In the genomic region with DNA sequence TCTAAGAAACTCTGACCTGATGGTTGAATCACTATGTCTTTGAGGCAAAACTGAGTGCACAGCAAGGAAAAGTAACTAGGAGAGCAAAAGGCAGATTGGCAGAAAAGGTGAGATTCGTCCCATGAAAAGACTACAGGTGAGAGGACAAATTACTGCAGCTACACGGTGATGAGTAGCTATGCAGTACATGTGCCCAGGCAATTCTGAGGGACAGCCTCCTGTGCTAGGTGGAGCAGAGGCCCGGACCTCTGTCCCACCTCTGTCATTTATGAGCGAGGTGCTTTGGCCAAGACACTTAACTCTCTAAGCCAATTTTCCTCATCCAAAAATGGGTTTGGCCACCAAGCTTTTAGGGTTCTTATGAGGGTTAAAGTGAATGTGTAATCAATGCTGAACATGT, we compare ENCODE assay signal across 21 cellular contexts. TPM values are rescaled to one million over a fixed set of nuclear protein-coding genes. Genes with fewer than 3 reads are reported as not detected.
DNase-seq lines count a peak whose midpoint lies in the region; ATAC-seq, FAIRE-seq and TF ChIP-seq lines count a peak whose summit lies in the region.
"Had no signal": no experiment of that assay in that cellular context is flagged by ENCODE, and none has a peak within 500 bp of the region (broad histone marks: within the 10 kb centered on the region; RNA-seq: fewer than 3 reads in every experiment).

No MANE protein-coding gene starts in this region.

- in situ Hi-C loops in HepG2 (cut with HindIII; ENCODE audit: extremely low pct_ligation_motif_present, low pct_unique_long_range_greater_than_20kb), result no loop called here

- H3K4me1 Mint-ChIP-seq in activated CD8-positive, alpha-beta T cell treated with anti-CD3 and anti-CD28 coated beads for 36 hours (ENCODE audit: low read depth), result no peaks in the 10 kb centered on the region

- H3K36me3 Mint-ChIP-seq in activated CD8-positive, alpha-beta T cell treated with anti-CD3 and anti-CD28 coated beads for 36 hours (ENCODE audit: low read depth), result no peaks in the 10 kb centered on the region

- no peak overlapping the region for H3K27ac Mint-ChIP-seq in activated CD8-positive, alpha-beta T cell treated with anti-CD3 and anti-CD28 coated beads for 36 hours
- H3K27ac Mint-ChIP-seq: CD4-positive, alpha-beta T cell had no signal

- WGBS in right cardiac atrium, result 89% methylated on average over 4 of the region's 4 CpGs
- 75% methylated on average over 4 of the region's 4 CpGs for WGBS in HepG2 (ENCODE audit: low lambda C conversion rate)
- 67 to 85% methylated on average over 4 of the region's 4 CpGs for WGBS in testis, 2 donors

- TF ChIP-seq RAD21 in HepG2 (CRISPR knock-in tag; IDR thresholded peaks at IDR 0.05), result no peak

- TF ChIP-seq EP300 in HepG2 (IDR thresholded peaks at IDR 0.05; ENCODE audit: low read depth in 2 of 2, low read length in 2 of 2) (no peak), HepG2 (CRISPR knock-in tag; IDR thresholded peaks at IDR 0.05; ENCODE audit: borderline replicate concordance) (no peak)

- peak; percentile 35 for ATAC-seq in left ventricle myocardium superior
- ATAC-seq in right cardiac atrium, result no peak
- 0 out of 3 replicates have a peak, but pooled peaks have one; percentile 31 for ATAC-seq in HepG2
- no peak for ATAC-seq in activated CD8-positive, alpha-beta T cell treated with anti-CD3 and anti-CD28 coated beads for 36 hours
- ATAC-seq in HG03175 (IDR thresholded peaks at IDR 0.05; ENCODE audit: unreplicated experiment), result no peak

- TF ChIP-seq POLR2A in HepG2 (IDR thresholded peaks at IDR 0.05; ENCODE audit: insufficient read depth in 1 of 2, low read depth in 2 of 2, low read length in 2 of 2) (no peak), testis (IDR thresholded peaks at IDR 0.05) (no peak)

- BruUV-seq in HepG2 (replicated peaks; lab: Mats Ljungman, UMichigan), result no TSS peak

- no peaks in the 10 kb centered on the region for H3K9me3 Mint-ChIP-seq in activated CD8-positive, alpha-beta T cell treated with anti-CD3 and anti-CD28 coated beads for 36 hours
- H3K9me3 Mint-ChIP-seq: CD4-positive, alpha-beta T cell; H9 had no signal

- H3K4me1 ChIP-seq in right cardiac atrium (ENCODE audit: control insufficient read depth, insufficient read depth, low read length) (no peaks in the 10 kb centered on the region), HepG2 (ENCODE audit: insufficient read depth, low read length) (no peaks in the 10 kb centered on the region), testis (peaks cover 34% of the 10 kb centered on the region)

- no peaks in the 10 kb centered on the region for H3K36me3 ChIP-seq in HepG2 (replicated peaks in 1 of 2; ENCODE audit: control insufficient read depth in 1 of 2, insufficient read depth in 2 of 2, low read length in 2 of 2)
- H3K36me3 ChIP-seq in testis (ENCODE audit: low read depth, missing control alignments), result no peaks in the 10 kb centered on the region

- no peaks in the 10 kb centered on the region for H3K79me2 ChIP-seq in HepG2 (ENCODE audit: insufficient read depth, low read length)

- H3K4me2 ChIP-seq in HepG2 (ENCODE audit: low read depth, low read length), result no peak overlapping the region

- no peak overlapping the region for H2AFZ ChIP-seq in HepG2 (ENCODE audit: low read length)

- no peak for FAIRE-seq in HepG2 (lab: Jason Lieb, UNC)
- FAIRE-seq: A549, D721Med, H1 had no signal

- POLR2A ChIA-PET in HepG2 (lab: Yijun Ruan, JAX), result no interaction called here
- POLR2A ChIA-PET in activated CD8-positive, alpha-beta T cell treated with anti-CD3 and anti-CD28 coated beads for 36 hours (lab: Charles Lee), result interaction anchor here (0.7 kb wide), 1 partner anchor 45 kb away, joined by 3 read pairs; no protein-coding TSS in a partner anchor

- no peak for TF ChIP-seq CTCF in HepG2 (CRISPR knock-in tag; IDR thresholded peaks at IDR 0.05)
- TF ChIP-seq CTCF in testis (IDR thresholded peaks at IDR 0.05), result no peak
- no peak for TF ChIP-seq CTCF in activated CD8-positive, alpha-beta T cell treated with anti-CD3 and anti-CD28 coated beads for 36 hours (IDR thresholded peaks at IDR 0.05)

- no peaks in the 10 kb centered on the region for H4K20me1 ChIP-seq in HepG2 (ENCODE audit: insufficient read depth, low read length)

- CTCF ChIA-PET in HepG2 (lab: Yijun Ruan, JAX; ENCODE audit: low intra/inter-chr PET ratio, low total read pairs), result interaction anchor here (2.9 to 7.1 kb wide), 2 partner anchors 38 to 156 kb away, joined by 29 to 166 read pairs; no protein-coding TSS in a partner anchor
- CTCF ChIA-PET in activated CD8-positive, alpha-beta T cell treated with anti-CD3 and anti-CD28 coated beads for 36 hours (lab: Charles Lee), result interaction anchor here (0.8 to 1.1 kb wide), 4 partner anchors 8 to 156 kb away, joined by 3 read pairs; no protein-coding TSS in a partner anchor

- intact Hi-C loops in left ventricle myocardium superior (cut with micrococcal nuclease), result loop anchor here (10.0 kb wide), 1 partner anchor 153 kb away; no protein-coding TSS in a partner anchor
- intact Hi-C loops in right cardiac atrium (cut with DNase I), result loop anchor here in 2 of 4 donors (5.0 to 10.0 kb wide), 3 partner anchors 41 to 156 kb away; no protein-coding TSS in a partner anchor
- intact Hi-C loops in HepG2 (cut with micrococcal nuclease; ENCODE audit: unreplicated experiment), result loop anchor here (2.0 to 10.0 kb wide), 2 partner anchors 15 to 353 kb away; no protein-coding TSS in a partner anchor
- intact Hi-C loops in testis (cut with DNase I; ENCODE audit: low total_unique reads), result no loop called here
- intact Hi-C loops in activated CD8-positive, alpha-beta T cell treated with anti-CD3 and anti-CD28 coated beads for 36 hours (cut with micrococcal nuclease), result loop anchor here (2.0 kb wide), 1 partner anchor 155 kb away; no protein-coding TSS in a partner anchor

- no peak overlapping the region for H3K4me3 ChIP-seq in right cardiac atrium (ENCODE audit: low read length)
- no peak overlapping the region for H3K4me3 ChIP-seq in HepG2 (replicated peaks in 1 of 3; ENCODE audit: insufficient read depth in 1 of 3, low read depth in 2 of 3, low read length in 3 of 3)
- H3K4me3 ChIP-seq in testis, result no peak overlapping the region
- H3K4me3 ChIP-seq: A549 had no signal

- H3K27me3 ChIP-seq in right cardiac atrium (ENCODE audit: control insufficient read depth, insufficient read depth) (no peaks in the 10 kb centered on the region), HepG2 (ENCODE audit: control insufficient read depth in 1 of 2, insufficient read depth in 2 of 2, low read length in 2 of 2) (no peaks in the 10 kb centered on the region), testis (no peaks in the 10 kb centered on the region)

- H3K9me3 ChIP-seq in right cardiac atrium (ENCODE audit: control insufficient read depth, low read length) (no peaks in the 10 kb centered on the region), HepG2 (ENCODE audit: low read length) (no peaks in the 10 kb centered on the region), testis (no peaks in the 10 kb centered on the region)
- H3K9me3 ChIP-seq: A549, Caco-2 had no signal

- H3K4me3 Mint-ChIP-seq in activated CD8-positive, alpha-beta T cell treated with anti-CD3 and anti-CD28 coated beads for 36 hours, result no peak overlapping the region
- H3K4me3 Mint-ChIP-seq: CD4-positive, alpha-beta T cell; H9 had no signal

- H3K27ac ChIP-seq in right cardiac atrium (ENCODE audit: low read length), result no peak overlapping the region
- H3K27ac ChIP-seq in HepG2 (ENCODE audit: extremely low read length, insufficient read depth, low read length), result no peak overlapping the region
- peak overlapping the region; percentile 2 to 65 for H3K27ac ChIP-seq in testis
- H3K27ac ChIP-seq: 22Rv1, C4-2B, HL-60 had no signal

- no peaks in the 10 kb centered on the region for H3K27me3 Mint-ChIP-seq in activated CD8-positive, alpha-beta T cell treated with anti-CD3 and anti-CD28 coated beads for 36 hours
- H3K27me3 Mint-ChIP-seq: CD4-positive, alpha-beta T cell had no signal

- no peak overlapping the region for H3K9ac ChIP-seq in HepG2 (ENCODE audit: insufficient read depth, low read depth, low read length)

- DNase-seq in DMS 273 (lab: John Stamatoyannopoulos, UW; ENCODE audit: unreplicated experiment) (peak; percentile 9), DMS 273 treated with DMSO at 0.1 percent for 48 hours (lab: John Stamatoyannopoulos, UW) (no peak), left ventricle myocardium superior (no peak), right cardiac atrium (no peak), HepG2 (ENCODE audit: low spot score) (no peak), testis (no peak)
- DNase-seq in activated CD8-positive, alpha-beta T cell treated with anti-CD3 and anti-CD28 coated beads for 36 hours, result no peak
- DNase-seq: AML-193; Caco-2; CD4-positive, alpha-beta T cell; DMS79 treated with DMSO at 0.1 percent for 48 hours; GF-D8; H9; IMR-90 had no signal

TF ChIP-seq in HepG2, 621 proteins besides CTCF, POLR2A, EP300 and RAD21 (continues in another document):
- TF ChIP-seq ZNF510 (CRISPR knock-in tag; IDR thresholded peaks at IDR 0.05; ENCODE audit: low read depth), result no peak

RNA-seq across cellular contexts. Expression of a gene that starts 59.9 kb away (rescaled TPM):
- 27.8 TPM for total RNA-seq in left ventricle myocardium superior
- total RNA-seq in right cardiac atrium, result 10 to 100 TPM; 11.4 to 19.5 (median 14.9) TPM
- 20.0 TPM for polyA plus RNA-seq in right cardiac atrium
- 3.8 and 5.8 TPM in 2 replicates for total RNA-seq in HepG2 (2016; rRNA removed; fragmentation: Illumina TruSeq; extraction: Trizol)
- total RNA-seq in HepG2 (2016; cell fraction: cytosol; rRNA removed; fragmentation: Illumina TruSeq; extraction: Trizol; ENCODE audit: low read depth), result 3.7 and 3.9 TPM in 2 replicates
- total RNA-seq in HepG2 (2016; cell fraction: insoluble cytoplasmic fraction; rRNA removed; fragmentation: Illumina TruSeq; extraction: Trizol), result 5.1 and 5.7 TPM in 2 replicates
- 3.7 and 3.9 TPM in 2 replicates for total RNA-seq in HepG2 (2016; cell fraction: membrane; rRNA removed; fragmentation: Illumina TruSeq; extraction: Trizol)
- total RNA-seq in HepG2 (2016; cell fraction: nucleus; rRNA removed; fragmentation: Illumina TruSeq; extraction: Trizol), result 11.0 and 13.3 TPM in 2 replicates
- 3.6 and 4.6 TPM in 2 replicates for polyA plus RNA-seq in HepG2 (2011; rRNA removed)
- polyA plus RNA-seq in HepG2 (2011; cell fraction: cytosol; rRNA removed), result 1.0 and 1.5 TPM in 2 replicates
- polyA plus RNA-seq in HepG2 (2011; cell fraction: nucleus; rRNA removed), result 12.1 and 13.3 TPM in 2 replicates
- 14.4 and 17.5 TPM in 2 replicates for polyA plus RNA-seq in HepG2 (2012)
- polyA plus RNA-seq in HepG2 (2016; cell fraction: cytosol; fragmentation: Illumina TruSeq; extraction: Trizol; ENCODE audit: low read depth), result 2.5 and 4.3 TPM in 2 replicates
- 4.0 and 4.4 TPM in 2 replicates for polyA plus RNA-seq in HepG2 (2016; cell fraction: insoluble cytoplasmic fraction; fragmentation: Illumina TruSeq; extraction: Trizol; ENCODE audit: low read depth)
- 4.2 and 4.4 TPM in 2 replicates for polyA plus RNA-seq in HepG2 (2016; cell fraction: membrane; fragmentation: Illumina TruSeq; extraction: Trizol; ENCODE audit: low read depth)
- polyA plus RNA-seq in HepG2 (2016; cell fraction: nucleus; fragmentation: Illumina TruSeq; extraction: Trizol; ENCODE audit: insufficient read depth, low read depth), result 20.9 and 25.6 TPM in 2 replicates
- 0.80 TPM in 1 of 2 replicates, not detected in the other for polyA minus RNA-seq in HepG2 (2011; rRNA and poly(A)+ RNA removed; ENCODE audit: low replicate concordance)
- polyA minus RNA-seq in HepG2 (2011; cell fraction: cytosol; rRNA and poly(A)+ RNA removed), result 1.8 and 2.2 TPM in 2 replicates
- 13.3 and 13.4 TPM in 2 replicates for polyA minus RNA-seq in HepG2 (2011; cell fraction: nucleus; rRNA and poly(A)+ RNA removed)
- 10 to 100 TPM; 59.0 to 67.3 TPM for total RNA-seq in testis
- 30.6 TPM for polyA plus RNA-seq in testis (ENCODE audit: insufficient read depth, low read depth, low replicate concordance)
- not detected for total RNA-seq in activated CD8-positive, alpha-beta T cell treated with anti-CD3 and anti-CD28 coated beads for 36 hours
- total RNA-seq: CD4-positive, alpha-beta T cell; IMR-90 had no signal
- polyA plus RNA-seq: IMR-90 had no signal

Comparison
In these comparisons a context has a peak if more than half of its experiments do, and no peak if none do; other contexts are left out.
1. ATAC-seq: peak in left ventricle myocardium superior (single experiment) and HepG2 (single experiment); none in right cardiac atrium (0 of 2), activated CD8-positive, alpha-beta T cell treated with anti-CD3 and anti-CD28 coated beads for 36 hours (single experiment) and HG03175 (single experiment).
2. H3K27ac ChIP-seq: peak in testis (2 of 2); none in right cardiac atrium (single experiment) and HepG2 (single experiment).